ENCODE assay signal across 8 cellular contexts in the genomic region with DNA sequence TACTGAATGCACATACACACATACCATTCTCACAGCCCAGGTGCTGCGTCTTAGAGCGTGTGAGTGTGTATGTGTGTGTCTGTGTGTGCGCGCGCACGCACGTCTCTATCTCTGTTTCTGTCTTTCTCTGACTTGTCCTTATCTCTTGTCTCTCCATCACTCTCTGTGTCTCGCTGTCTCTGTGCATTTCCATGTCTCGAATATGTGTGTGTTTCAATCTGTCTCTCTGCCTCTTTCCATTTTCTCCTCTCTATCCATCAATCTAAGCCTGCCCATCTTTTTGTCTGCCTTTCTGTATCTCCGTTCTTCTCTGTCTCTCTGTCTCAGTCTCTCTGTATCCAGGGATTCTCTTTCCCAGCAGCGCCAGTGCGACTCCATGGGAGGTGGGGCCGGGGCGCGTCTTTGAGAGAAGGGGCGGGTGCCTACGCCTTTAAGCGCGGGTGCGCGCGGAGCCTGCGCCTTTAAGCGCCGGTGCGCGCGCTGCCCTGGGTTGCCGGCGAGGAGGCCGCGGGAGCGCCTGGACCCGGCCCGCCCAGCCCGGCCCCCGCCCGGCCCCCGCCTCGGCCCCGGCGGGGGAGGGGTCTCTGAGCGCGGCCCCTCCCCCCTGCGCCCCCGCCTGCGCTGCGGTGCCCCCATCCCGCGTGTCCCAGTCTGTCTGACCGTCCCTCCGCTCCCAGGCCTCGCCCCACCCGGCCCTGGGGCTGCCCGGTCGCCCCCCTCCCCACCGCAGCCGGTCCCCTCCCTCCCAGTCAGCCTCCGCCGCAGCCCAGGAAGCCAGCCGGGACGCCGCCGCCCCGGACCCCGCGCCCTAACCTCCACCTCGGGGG. TPM values are rescaled to one million over a fixed set of nuclear protein-coding genes. Genes with fewer than 3 reads are reported as not detected.
DNase-seq lines count a peak whose midpoint lies in the region; ATAC-seq and TF ChIP-seq lines count a peak whose summit lies in the region.

A gene with protein sequence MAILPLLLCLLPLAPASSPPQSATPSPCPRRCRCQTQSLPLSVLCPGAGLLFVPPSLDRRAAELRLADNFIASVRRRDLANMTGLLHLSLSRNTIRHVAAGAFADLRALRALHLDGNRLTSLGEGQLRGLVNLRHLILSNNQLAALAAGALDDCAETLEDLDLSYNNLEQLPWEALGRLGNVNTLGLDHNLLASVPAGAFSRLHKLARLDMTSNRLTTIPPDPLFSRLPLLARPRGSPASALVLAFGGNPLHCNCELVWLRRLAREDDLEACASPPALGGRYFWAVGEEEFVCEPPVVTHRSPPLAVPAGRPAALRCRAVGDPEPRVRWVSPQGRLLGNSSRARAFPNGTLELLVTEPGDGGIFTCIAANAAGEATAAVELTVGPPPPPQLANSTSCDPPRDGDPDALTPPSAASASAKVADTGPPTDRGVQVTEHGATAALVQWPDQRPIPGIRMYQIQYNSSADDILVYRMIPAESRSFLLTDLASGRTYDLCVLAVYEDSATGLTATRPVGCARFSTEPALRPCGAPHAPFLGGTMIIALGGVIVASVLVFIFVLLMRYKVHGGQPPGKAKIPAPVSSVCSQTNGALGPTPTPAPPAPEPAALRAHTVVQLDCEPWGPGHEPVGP (plus strand): TSS at position 464 of the 827 bp plus-strand sequence. CDS start 3,052 bp downstream, outside the sequence.

- peaks cover 2% of the 10 kb centered on the region for H3K36me3 ChIP-seq in CD4-positive, CD25-positive, alpha-beta regulatory T cell (ENCODE audit: control insufficient read depth, insufficient read depth, low read length)
- H3K36me3 ChIP-seq in neuron (ENCODE audit: insufficient read depth, low read length) (peaks cover 15% of the 10 kb centered on the region), testis (ENCODE audit: low read depth, missing control alignments) (no peaks in the 10 kb centered on the region)

- no peaks in the 10 kb centered on the region for H3K9me3 Mint-ChIP-seq in CD4-positive, CD25-positive, alpha-beta regulatory T cell
- no peaks in the 10 kb centered on the region for H3K9me3 Mint-ChIP-seq in activated naive CD4-positive, alpha-beta T cell treated with anti-CD3 and anti-CD28 coated beads, Interleukin-2, amount 10 ng/mL, durations not matched to agents 7 days and 5 days

- intact Hi-C loops in testis (cut with DNase I; ENCODE audit: low total_unique reads) = no loop called here

- H3K4me1 Mint-ChIP-seq in CD4-positive, CD25-positive, alpha-beta regulatory T cell = peaks cover 8 to 59% (median 30%) of the 10 kb centered on the region in 4 donors
- peaks cover 38% of the 10 kb centered on the region for H3K4me1 Mint-ChIP-seq in activated naive CD4-positive, alpha-beta T cell treated with anti-CD3 and anti-CD28 coated beads, Interleukin-2, amount 10 ng/mL, durations not matched to agents 7 days and 5 days

- 1% methylated on average over 30 of the region's 68 CpGs for WGBS in testis, 2 donors

- H2AFZ ChIP-seq in neuron (ENCODE audit: low read depth, low read length) = peak within 1 kb of the TSS; percentile 96

- no peaks in the 10 kb centered on the region for H3K27me3 ChIP-seq in CD4-positive, CD25-positive, alpha-beta regulatory T cell (ENCODE audit: control insufficient read depth, insufficient read depth, low read length)
- H3K27me3 ChIP-seq in neuron (ENCODE audit: insufficient read depth, low read length) (no peaks in the 10 kb centered on the region), testis (no peaks in the 10 kb centered on the region)

- peaks cover 7% of the 10 kb centered on the region for H3K27me3 Mint-ChIP-seq in CD4-positive, CD25-positive, alpha-beta regulatory T cell
- H3K27me3 Mint-ChIP-seq in activated naive CD4-positive, alpha-beta T cell treated with anti-CD3 and anti-CD28 coated beads, Interleukin-2, amount 10 ng/mL, durations not matched to agents 7 days and 5 days = no peaks in the 10 kb centered on the region

- peak within 1 kb of the TSS; percentile 87 to 97 (median 95) for H3K4me3 Mint-ChIP-seq in CD4-positive, CD25-positive, alpha-beta regulatory T cell
- peak within 1 kb of the TSS; percentile 76 for H3K4me3 Mint-ChIP-seq in activated naive CD4-positive, alpha-beta T cell treated with anti-CD3 and anti-CD28 coated beads, Interleukin-2, amount 10 ng/mL, durations not matched to agents 7 days and 5 days

- CTCF ChIA-PET in activated naive CD4-positive, alpha-beta T cell treated with anti-CD3 and anti-CD28 coated beads, Interleukin-2, amount 10 ng/mL, durations not matched to agents 7 days and 5 days (lab: Charles Lee) = no interaction called here

- peak within 1 kb of the TSS; percentile 63 to 89 (median 67) for H3K27ac Mint-ChIP-seq in CD4-positive, CD25-positive, alpha-beta regulatory T cell
- no peak within 1 kb of the TSS for H3K27ac Mint-ChIP-seq in activated naive CD4-positive, alpha-beta T cell treated with anti-CD3 and anti-CD28 coated beads, Interleukin-2, amount 10 ng/mL, durations not matched to agents 7 days and 5 days

- ATAC-seq in CD4-positive, CD25-positive, alpha-beta regulatory T cell (ENCODE audit: low read depth in 2 of 2) = no peak
- ATAC-seq in GM21381 (IDR thresholded peaks at IDR 0.05; ENCODE audit: unreplicated experiment) = no peak

- peak within 1 kb of the TSS; percentile 41 for H3K27ac ChIP-seq in CD4-positive, CD25-positive, alpha-beta regulatory T cell (ENCODE audit: insufficient read depth, low read length, poor library complexity, severe bottlenecking)
- peak within 1 kb of the TSS; percentile 65 to 79 for H3K27ac ChIP-seq in testis

- peak; percentile 29 to 75 (median 39) for DNase-seq in CD4-positive, CD25-positive, alpha-beta regulatory T cell
- DNase-seq in Jurkat, Clone E6-1 (ENCODE audit: low read depth, low spot score) = peak; percentile 60
- DNase-seq in RPMI7951 (ENCODE audit: low read depth) (peak; percentile 78), glomerular endothelial cell (ENCODE audit: extremely low read depth, low read depth, low spot score) (no peak), testis (peak; percentile 89)
- DNase-seq in activated naive CD4-positive, alpha-beta T cell treated with anti-CD3 and anti-CD28 coated beads, Interleukin-2, amount 10 ng/mL, durations not matched to agents 7 days and 5 days = peak; percentile 74

- H3K9me3 ChIP-seq in CD4-positive, CD25-positive, alpha-beta regulatory T cell (ENCODE audit: control insufficient read depth in 2 of 2, low read length in 2 of 2) = no peaks in the 10 kb centered on the region
- H3K9me3 ChIP-seq in neuron (ENCODE audit: low read length) (peaks cover 2% of the 10 kb centered on the region), testis (no peaks in the 10 kb centered on the region)

- peak within 1 kb of the TSS; percentile 89 for H3K4me3 ChIP-seq in CD4-positive, CD25-positive, alpha-beta regulatory T cell (ENCODE audit: low read depth, low read length)
- H3K4me3 ChIP-seq in Jurkat, Clone E6-1 (ENCODE audit: low read length) = peak within 1 kb of the TSS; percentile 70
- peak within 1 kb of the TSS; percentile 76 for H3K4me3 ChIP-seq in neuron (ENCODE audit: low read length)
- H3K4me3 ChIP-seq in testis = peak within 1 kb of the TSS; percentile 70 to 78

- TF ChIP-seq CTCF in testis (IDR thresholded peaks at IDR 0.05) = no peak

- peaks cover 18% of the 10 kb centered on the region for H3K36me3 Mint-ChIP-seq in CD4-positive, CD25-positive, alpha-beta regulatory T cell
- H3K36me3 Mint-ChIP-seq in activated naive CD4-positive, alpha-beta T cell treated with anti-CD3 and anti-CD28 coated beads, Interleukin-2, amount 10 ng/mL, durations not matched to agents 7 days and 5 days = peaks cover 8% of the 10 kb centered on the region

- peaks cover 36% of the 10 kb centered on the region for H3K4me1 ChIP-seq in CD4-positive, CD25-positive, alpha-beta regulatory T cell (ENCODE audit: control insufficient read depth, insufficient read depth, low read length, poor library complexity, severe bottlenecking)
- H3K4me1 ChIP-seq in neuron (ENCODE audit: insufficient read depth, low read length) (peaks cover 29% of the 10 kb centered on the region), testis (peaks cover 19% of the 10 kb centered on the region)

- no peak for TF ChIP-seq POLR2A in testis (IDR thresholded peaks at IDR 0.05)

RNA-seq across cellular contexts. Expression of the gene that starts here (rescaled TPM):
- 7.7 TPM for total RNA-seq in CD4-positive, CD25-positive, alpha-beta regulatory T cell
- 1 to 10 TPM in 1 of 4 donors, under 1 TPM in 3; 0.63 to 1.4 (median 0.84) TPM for polyA plus RNA-seq in CD4-positive, CD25-positive, alpha-beta regulatory T cell
- 17.1 TPM for polyA plus RNA-seq in Jurkat, Clone E6-1 (2012; ENCODE audit: insufficient read depth, insufficient read length)
- 4.2 and 5.5 TPM in 2 replicates for total RNA-seq in RPMI7951 (2014; rRNA removed; shearing (Covaris generic))
- total RNA-seq in glomerular endothelial cell (13.3 and 24.3 TPM in 2 replicates), testis (10 to 100 TPM; 27.6 to 31.7 TPM)
- polyA plus RNA-seq in testis (ENCODE audit: insufficient read depth, low read depth, low replicate concordance) = 12.7 TPM
